Comparison of ENCODE assay signal across 20 cellular contexts in the genomic region with DNA sequence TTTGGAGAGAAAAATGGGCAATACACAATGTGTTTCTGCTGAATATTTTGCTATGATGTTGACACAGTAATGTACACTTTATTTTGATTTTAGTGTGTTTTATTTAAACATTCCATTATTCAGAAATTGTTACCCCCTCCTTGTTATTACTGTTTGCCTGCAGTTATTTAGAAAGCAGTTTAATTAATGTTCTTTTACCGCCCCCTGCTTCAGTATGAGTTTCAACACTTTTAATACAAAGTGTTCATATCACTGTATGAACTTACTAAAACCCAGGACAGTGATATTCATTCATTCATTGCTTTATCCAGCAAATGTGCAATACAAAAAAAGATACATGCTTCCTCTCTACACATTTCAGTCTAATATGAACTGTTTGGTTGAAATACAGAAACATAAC.
DNase-seq lines count a peak whose midpoint lies in the region; ATAC-seq, FAIRE-seq and TF ChIP-seq lines count a peak whose summit lies in the region.
"Had no signal": no experiment of that assay in that cellular context is flagged by ENCODE, and none has a peak within 500 bp of the region (broad histone marks: within the 10 kb centered on the region; RNA-seq: fewer than 3 reads in every experiment).

No MANE protein-coding gene starts in this region.

- H3K27ac ChIP-seq in A549: no peak overlapping the region
- peak overlapping the region; percentile 13 for H3K27ac ChIP-seq in SJCRH30
- no peak overlapping the region for H3K27ac ChIP-seq in Karpas-422 (ENCODE audit: low read length)
- H3K27ac ChIP-seq in spleen: no peak overlapping the region
- H3K27ac ChIP-seq: Peyer's patch had no signal

- no peak for FAIRE-seq in A549 (lab: Jason Lieb, UNC)
- peak; percentile 14 for FAIRE-seq in GM12892 (lab: Jason Lieb, UNC)
- FAIRE-seq: GM19239, H1 had no signal

- no peak for TF ChIP-seq CTCF in A549 (IDR thresholded peaks at IDR 0.05)
- no peak for TF ChIP-seq CTCF in endothelial cell (IDR thresholded peaks at IDR 0.05; ENCODE audit: unreplicated experiment)
- TF ChIP-seq CTCF in spleen (IDR thresholded peaks at IDR 0.05 in 8 of 11, conservative IDR thresholded peaks at IDR 0.05 in 3 of 11): no peak

- no peaks in the 10 kb centered on the region for H3K36me3 Mint-ChIP-seq in endothelial cell (ENCODE audit: low read depth, unreplicated experiment)
- H3K36me3 Mint-ChIP-seq: CD4-positive, CD25-positive, alpha-beta regulatory T cell; IgD-negative memory B cell had no signal

- H3K4me1 ChIP-seq in A549 (peaks cover 15% of the 10 kb centered on the region; the same call in 2 of the 3 replicates), SJCRH30 (peaks cover 51% of the 10 kb centered on the region), Karpas-422 (ENCODE audit: low read length) (peaks cover 32% of the 10 kb centered on the region), spleen (peaks cover 0 to 7% (median 0%) of the 10 kb centered on the region in 6 donors)
- H3K4me1 ChIP-seq: Peyer's patch had no signal

- no peak overlapping the region for H3K4me3 Mint-ChIP-seq in endothelial cell (ENCODE audit: unreplicated experiment)
- H3K4me3 Mint-ChIP-seq: CD4-positive, CD25-positive, alpha-beta regulatory T cell; IgD-negative memory B cell; T-helper 17 cell had no signal

- POLR2A ChIA-PET in A549 (lab: Yijun Ruan, JAX): no interaction called here

- H4K20me1 ChIP-seq in Karpas-422 (ENCODE audit: insufficient read depth, low read depth, low read length): peaks cover 10% of the 10 kb centered on the region; the same call in 1 of the 2 replicates

- peak overlapping the region; percentile 95 for H3K27ac Mint-ChIP-seq in endothelial cell (ENCODE audit: unreplicated experiment)
- H3K27ac Mint-ChIP-seq: CD4-positive, CD25-positive, alpha-beta regulatory T cell; IgD-negative memory B cell; T-helper 17 cell had no signal

- no peak for TF ChIP-seq EP300 in A549 (IDR thresholded peaks at IDR 0.05)

- no peak overlapping the region for H3K9ac ChIP-seq in Karpas-422 (ENCODE audit: low read length)

- H3K27me3 ChIP-seq in SJCRH30 (no peaks in the 10 kb centered on the region), Karpas-422 (ENCODE audit: low read length) (no peaks in the 10 kb centered on the region), spleen (replicated peaks in 1 of 7) (no peaks in the 10 kb centered on the region)
- H3K27me3 ChIP-seq: Peyer's patch had no signal

- H2AFZ ChIP-seq in Karpas-422 (ENCODE audit: low read length): no peak overlapping the region

- H3K4me2 ChIP-seq in A549 (peak overlapping the region; percentile 35; the same call in 1 of the 3 replicates), Karpas-422 (ENCODE audit: low read depth, low read length, poor library complexity, severe bottlenecking) (no peak overlapping the region)

- TF ChIP-seq RAD21 in A549 (conservative IDR thresholded peaks at IDR 0.05 in 1 of 2, IDR thresholded peaks at IDR 0.05 in 1 of 2): no peak; a peak in 1 of 5 replicates

- H3K79me2 ChIP-seq in Karpas-422 (ENCODE audit: low read length): no peaks in the 10 kb centered on the region

- no peaks in the 10 kb centered on the region for H3K9me3 Mint-ChIP-seq in endothelial cell (ENCODE audit: unreplicated experiment)
- H3K9me3 Mint-ChIP-seq: IgD-negative memory B cell had no signal

- no peaks in the 10 kb centered on the region for H3K36me3 ChIP-seq in SJCRH30
- no peaks in the 10 kb centered on the region for H3K36me3 ChIP-seq in Karpas-422 (ENCODE audit: insufficient read depth, low read length)
- H3K36me3 ChIP-seq in spleen: no peaks in the 10 kb centered on the region
- H3K36me3 ChIP-seq: Peyer's patch had no signal

- no peaks in the 10 kb centered on the region for H3K9me3 ChIP-seq in A549
- H3K9me3 ChIP-seq in SJCRH30 (replicated peaks): no peaks in the 10 kb centered on the region
- no peaks in the 10 kb centered on the region for H3K9me3 ChIP-seq in Karpas-422 (ENCODE audit: low read length)
- no peaks in the 10 kb centered on the region for H3K9me3 ChIP-seq in spleen
- H3K9me3 ChIP-seq: Peyer's patch had no signal

- ATAC-seq in A549 (no peak), GM19452 (IDR thresholded peaks at IDR 0.05; ENCODE audit: unreplicated experiment) (no peak)
- ATAC-seq: T-helper 17 cell had no signal

- peaks cover 69% of the 10 kb centered on the region for H3K4me1 Mint-ChIP-seq in endothelial cell (ENCODE audit: unreplicated experiment)
- H3K4me1 Mint-ChIP-seq: CD4-positive, CD25-positive, alpha-beta regulatory T cell; T-helper 17 cell had no signal

- TF ChIP-seq POLR2A in A549 (IDR thresholded peaks at IDR 0.05; ENCODE audit: low read length): no peak
- TF ChIP-seq POLR2A in GM12892 (IDR thresholded peaks at IDR 0.05; ENCODE audit: low read depth, low read length): no peak
- TF ChIP-seq POLR2A in spleen (IDR thresholded peaks at IDR 0.05): no peak

- 68% methylated on average over 1 of the region's 1 CpG for WGBS in A549 (ENCODE audit: missing lambda C conversion rate)
- 81 to 93% (median 89%) methylated on average over 1 of the region's 1 CpG for WGBS in spleen, 5 donors

- CTCF ChIA-PET in A549 (lab: Yijun Ruan, JAX): interaction anchor here (1.4 kb wide), 1 partner anchor 9 kb away, joined by 3 read pairs; no protein-coding TSS in a partner anchor

- DNase-seq in A549 (ENCODE audit: low read depth in 1 of 2, low spot score in 1 of 2): no peak
- DNase-seq in GM12892 (ENCODE audit: insufficient read length): no peak
- DNase-seq in SJCRH30: no peak
- DNase-seq in endothelial cell (ENCODE audit: low spot score): no peak
- no peak for DNase-seq in Karpas-422
- no peak for DNase-seq in SKM-1 (lab: John Stamatoyannopoulos, UW; ENCODE audit: unreplicated experiment)
- DNase-seq in spleen: no peak
- DNase-seq: CD4-positive, CD25-positive, alpha-beta regulatory T cell; COR-L47; DMS 273 treated with DMSO at 0.1 percent for 48 hours; DND-41; NCI-H1694 treated with DMSO at 0.1 percent for 48 hours; NCI-H2107; Peyer's patch; SW 1271; T-helper 17 cell had no signal

- H3K27me3 Mint-ChIP-seq in endothelial cell (ENCODE audit: unreplicated experiment): peaks cover 5% of the 10 kb centered on the region
- H3K27me3 Mint-ChIP-seq: CD4-positive, CD25-positive, alpha-beta regulatory T cell; IgD-negative memory B cell; T-helper 17 cell had no signal

- H3K9me2 ChIP-seq in Karpas-422 (replicated peaks; ENCODE audit: insufficient read depth, low read length): no peaks in the 10 kb centered on the region

- intact Hi-C loops in spleen (cut with DNase I; ENCODE audit: low total_unique reads): no loop called here

- H3K4me3 ChIP-seq in A549 (no peak overlapping the region), SJCRH30 (no peak overlapping the region), Karpas-422 (ENCODE audit: low read length) (no peak overlapping the region), spleen (no peak overlapping the region)
- H3K4me3 ChIP-seq: Peyer's patch had no signal

TF ChIP-seq in A549, 52 proteins besides CTCF, POLR2A, EP300 and RAD21:
- TF ChIP-seq HOXA7 (CRISPR knock-in tag; IDR thresholded peaks at IDR 0.05) (no peak), ATOH8 (CRISPR knock-in tag; IDR thresholded peaks at IDR 0.05; ENCODE audit: low read depth) (no peak), HOXB13 (CRISPR knock-in tag; IDR thresholded peaks at IDR 0.05; ENCODE audit: low read depth) (no peak), CHD2 (IDR thresholded peaks at IDR 0.05; ENCODE audit: low read length, partially characterized antibody) (no peak), EHMT2 (IDR thresholded peaks at IDR 0.05; ENCODE audit: low read depth) (no peak), CEBPB (IDR thresholded peaks at IDR 0.05) (no peak), HES2 (IDR thresholded peaks at IDR 0.05) (no peak), NPAS2 (CRISPR knock-in tag; IDR thresholded peaks at IDR 0.05; ENCODE audit: borderline replicate concordance) (no peak), BHLHE40 (IDR thresholded peaks at IDR 0.05; ENCODE audit: low read depth, low read length) (no peak), ELK1 (IDR thresholded peaks at IDR 0.05; ENCODE audit: low read depth, low read length) (no peak), NFE2L2 (conservative IDR thresholded peaks at IDR 0.05; ENCODE audit: low read length) (no peak)
- TF ChIP-seq, protein P1, sequence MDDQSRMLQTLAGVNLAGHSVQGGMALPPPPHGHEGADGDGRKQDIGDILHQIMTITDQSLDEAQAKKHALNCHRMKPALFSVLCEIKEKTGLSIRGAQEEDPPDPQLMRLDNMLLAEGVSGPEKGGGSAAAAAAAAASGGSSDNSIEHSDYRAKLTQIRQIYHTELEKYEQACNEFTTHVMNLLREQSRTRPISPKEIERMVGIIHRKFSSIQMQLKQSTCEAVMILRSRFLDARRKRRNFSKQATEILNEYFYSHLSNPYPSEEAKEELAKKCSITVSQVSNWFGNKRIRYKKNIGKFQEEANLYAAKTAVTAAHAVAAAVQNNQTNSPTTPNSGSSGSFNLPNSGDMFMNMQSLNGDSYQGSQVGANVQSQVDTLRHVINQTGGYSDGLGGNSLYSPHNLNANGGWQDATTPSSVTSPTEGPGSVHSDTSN (IDR thresholded peaks at IDR 0.05): no peak
